Comparison of ENCODE assay signal across 9 cellular contexts in the genomic region with DNA sequence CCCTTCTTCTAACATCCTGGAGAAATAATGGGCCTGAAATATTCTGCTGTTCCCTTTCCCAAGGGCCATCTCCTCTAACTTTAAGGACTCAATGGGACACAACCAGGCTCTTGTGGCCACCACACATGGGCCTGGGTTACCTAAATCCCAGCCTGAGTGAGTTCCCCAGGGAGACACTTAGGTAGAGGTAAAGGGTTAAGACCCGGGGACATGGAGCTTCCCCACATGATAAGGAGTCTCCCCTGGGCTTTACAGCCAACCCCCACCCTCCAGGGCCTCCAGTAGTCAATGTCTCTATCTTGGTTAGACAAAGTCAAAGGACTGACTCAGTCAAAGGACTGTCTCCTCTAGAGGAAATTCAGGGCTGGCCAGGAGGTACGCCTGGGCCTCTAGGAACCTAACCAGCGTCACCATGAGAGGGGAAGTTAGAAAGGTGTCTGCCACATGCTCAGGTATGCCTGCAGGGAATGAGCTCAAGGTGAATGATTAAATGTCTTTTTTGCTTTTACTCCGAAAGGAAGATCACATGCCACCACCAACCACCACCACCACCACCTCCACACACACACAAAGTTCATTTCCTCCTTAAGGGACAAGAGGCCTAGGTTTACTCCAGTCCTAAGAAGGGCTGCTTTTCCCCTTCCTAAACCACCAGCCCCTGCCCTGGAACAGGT. TPM values are rescaled to one million over a fixed set of nuclear protein-coding genes. Genes with fewer than 3 reads are reported as not detected.
DNase-seq lines count a peak whose midpoint lies in the region; ATAC-seq, FAIRE-seq and TF ChIP-seq lines count a peak whose summit lies in the region.
"Had no signal": no experiment of that assay in that cellular context is flagged by ENCODE, and none has a peak within 500 bp of the region (broad histone marks: within the 10 kb centered on the region; RNA-seq: fewer than 3 reads in every experiment).

No MANE protein-coding gene starts in this region.

- H3K36me3 ChIP-seq in psoas muscle (ENCODE audit: insufficient read depth in 1 of 2, low read depth in 1 of 2), result peaks cover 18 to 38% of the 10 kb centered on the region in 2 donors

- no peaks in the 10 kb centered on the region for H3K9me3 ChIP-seq in psoas muscle

- peak; percentile 15 for FAIRE-seq in H54 (lab: Jason Lieb, UNC)
- FAIRE-seq: islet of Langerhans had no signal

- peak; percentile 10 to 32 (median 20) for ATAC-seq in psoas muscle
- no peak for ATAC-seq in HG02885 (IDR thresholded peaks at IDR 0.05; ENCODE audit: poor library complexity, unreplicated experiment)
- no peak for ATAC-seq in GM18870 (IDR thresholded peaks at IDR 0.05; ENCODE audit: unreplicated experiment)

- TF ChIP-seq POLR2A in H54 (IDR thresholded peaks at IDR 0.05; ENCODE audit: low read depth, low read length), result no peak

- WGBS in psoas muscle, 3 donors, result 76 to 79% (median 76%) methylated on average over 4 of the region's 4 CpGs

- H3K4me1 ChIP-seq in psoas muscle, result peaks cover 19% of the 10 kb centered on the region

- TF ChIP-seq CTCF in fibroblast of pulmonary artery (IDR thresholded peaks at IDR 0.05; ENCODE audit: low read length, missing control alignments) (no peak), psoas muscle (IDR thresholded peaks at IDR 0.05) (no peak)

- no peak for DNase-seq in H54 (ENCODE audit: insufficient read length, low spot score)
- peak; percentile 78 for DNase-seq in activated CD8-positive, alpha-beta memory T cell treated with anti-CD3 and anti-CD28 coated beads for 24 hours
- DNase-seq in fibroblast of pulmonary artery (ENCODE audit: low read depth), result peak; percentile 86
- no peak for DNase-seq in psoas muscle
- no peak for DNase-seq in NCI-H1694 (lab: John Stamatoyannopoulos, UW)
- DNase-seq in NK-92 (lab: John Stamatoyannopoulos, UW; ENCODE audit: unreplicated experiment), result no peak

- intact Hi-C loops in psoas muscle (cut with DNase I), result loop anchor here in 1 of 2 donors (5.0 kb wide), 1 partner anchor 104 kb away; no protein-coding TSS in a partner anchor

- H3K27ac ChIP-seq in psoas muscle, result peak overlapping the region; percentile 100

- no peaks in the 10 kb centered on the region for H3K27me3 ChIP-seq in psoas muscle (ENCODE audit: insufficient read depth in 3 of 3, low read length in 2 of 3)

- H3K4me3 ChIP-seq in fibroblast of pulmonary artery (replicated peaks; ENCODE audit: low read depth, low read length) (no peak overlapping the region), psoas muscle (no peak overlapping the region)

RNA-seq across cellular contexts. Expression of gene ZFP36L1, which starts 6.9 kb away (rescaled TPM):
- total RNA-seq in psoas muscle, result 100 to 1,000 TPM in 3 of 4 donors, 10 to 100 TPM in 1; 59.4 to 225 (median 160) TPM
- polyA plus RNA-seq in psoas muscle, result 100 to 1,000 TPM in 1 of 3 donors, 10 to 100 TPM in 2; 45.4 to 144 (median 46.8) TPM

Comparison
In these comparisons a context has a peak if more than half of its experiments do, and no peak if none do; other contexts are left out.
1. DNase-seq: peak in activated CD8-positive, alpha-beta memory T cell treated with anti-CD3 and anti-CD28 coated beads for 24 hours (single experiment) and fibroblast of pulmonary artery (single experiment); none in H54 (single experiment), psoas muscle (0 of 2), NCI-H1694 (single experiment) and NK-92 (single experiment).
2. ATAC-seq: peak in psoas muscle (4 of 4); none in HG02885 (single experiment) and GM18870 (single experiment).